8 cellular contexts compared by ENCODE assay signal in genomic region chr1:59814180-59814900, GRCh38. TPM values are rescaled to one million over a fixed set of nuclear protein-coding genes. Genes with fewer than 3 reads are reported as not detected.
DNase-seq lines count a peak whose midpoint lies in the region; ATAC-seq and TF ChIP-seq lines count a peak whose summit lies in the region.

No MANE protein-coding gene starts in this region.

- ATAC-seq in GM18858 (IDR thresholded peaks at IDR 0.05; ENCODE audit: unreplicated experiment) = peak; percentile 92
- ATAC-seq in HG03045 (IDR thresholded peaks at IDR 0.05; ENCODE audit: unreplicated experiment) = peak; percentile 98
- peak; percentile 97 for ATAC-seq in activated CD8-positive, alpha-beta T cell treated with anti-CD3 and anti-CD28 coated beads for 36 hours

- peaks cover 8% of the 10 kb centered on the region for H3K27me3 Mint-ChIP-seq in activated CD8-positive, alpha-beta T cell treated with anti-CD3 and anti-CD28 coated beads for 36 hours

- H3K4me1 Mint-ChIP-seq in activated CD8-positive, alpha-beta T cell treated with anti-CD3 and anti-CD28 coated beads for 36 hours (ENCODE audit: low read depth) = peaks cover 3% of the 10 kb centered on the region

- POLR2A ChIA-PET in activated CD8-positive, alpha-beta T cell treated with anti-CD3 and anti-CD28 coated beads for 36 hours (lab: Charles Lee) = interaction anchor here (0.7 to 1.2 kb wide), 2 partner anchors 10 to 119 kb away, joined by 3 to 4 read pairs; no protein-coding TSS in a partner anchor

- CTCF ChIA-PET in activated CD8-positive, alpha-beta T cell treated with anti-CD3 and anti-CD28 coated beads for 36 hours (lab: Charles Lee) = interaction anchor here (0.7 to 1.6 kb wide), 2 partner anchors 11 to 1299 kb away, joined by 3 read pairs; no protein-coding TSS in a partner anchor

- H3K4me3 Mint-ChIP-seq in activated CD8-positive, alpha-beta T cell treated with anti-CD3 and anti-CD28 coated beads for 36 hours = no peak overlapping the region

- H3K36me3 Mint-ChIP-seq in activated CD8-positive, alpha-beta T cell treated with anti-CD3 and anti-CD28 coated beads for 36 hours (ENCODE audit: low read depth) = no peaks in the 10 kb centered on the region

- peak overlapping the region; percentile 78 for H3K27ac Mint-ChIP-seq in activated CD8-positive, alpha-beta T cell treated with anti-CD3 and anti-CD28 coated beads for 36 hours

- intact Hi-C loops in activated CD8-positive, alpha-beta T cell treated with anti-CD3 and anti-CD28 coated beads for 36 hours (cut with micrococcal nuclease) = no loop called here

- DNase-seq in NCI-H226 = peak; percentile 95
- peak; percentile 86 for DNase-seq in activated CD8-positive, alpha-beta T cell treated with anti-CD3 and anti-CD28 coated beads for 36 hours
- DNase-seq in ecto neural progenitor cell (ENCODE audit: low spot score) = peak; percentile 94
- DNase-seq in middle frontal gyrus (ENCODE audit: extremely low spot score, low spot score) = peak; percentile 78
- DNase-seq in stimulated activated CD8-positive, alpha-beta memory T cell treated with anti-CD3 and anti-CD28 coated beads, Interleukin-15, amount 100 ng/mL, for 24 hours (ENCODE audit: low read depth) = peak; percentile 46
- no peak for DNase-seq in T1000 (lab: John Stamatoyannopoulos, UW)

- TF ChIP-seq CTCF in activated CD8-positive, alpha-beta T cell treated with anti-CD3 and anti-CD28 coated beads for 36 hours (IDR thresholded peaks at IDR 0.05) = no peak

- no peaks in the 10 kb centered on the region for H3K9me3 Mint-ChIP-seq in activated CD8-positive, alpha-beta T cell treated with anti-CD3 and anti-CD28 coated beads for 36 hours

RNA-seq across cellular contexts. Expression of gene HOOK1, which starts 0.4 kb away (rescaled TPM):
- 10 to 100 TPM; 13.3 to 15.9 TPM for total RNA-seq in activated CD8-positive, alpha-beta T cell treated with anti-CD3 and anti-CD28 coated beads for 36 hours
